In genomic region chr10:102408081-102408727, GRCh38 we compare ENCODE assay signal across 9 cellular contexts. TPM values are rescaled to one million over a fixed set of nuclear protein-coding genes. Genes with fewer than 3 reads are reported as not detected.
DNase-seq lines count a peak whose midpoint lies in the region; ATAC-seq, FAIRE-seq and TF ChIP-seq lines count a peak whose summit lies in the region.
"Had no signal": no experiment of that assay in that cellular context is flagged by ENCODE, and none has a peak within 500 bp of the region (broad histone marks: within the 10 kb centered on the region; RNA-seq: fewer than 3 reads in every experiment).

No MANE protein-coding gene starts in this region.

- DNase-seq in activated B cell treated with CpG ODN at 0.5 μM for 24 hours = no peak
- no peak for DNase-seq in foreskin keratinocyte
- DNase-seq in DMS79 (lab: John Stamatoyannopoulos, UW) = no peak
- no peak for DNase-seq in NCI-H2196 (lab: John Stamatoyannopoulos, UW; ENCODE audit: unreplicated experiment)
- DNase-seq in RCC 7860 (ENCODE audit: low spot score) = no peak

- no peak for FAIRE-seq in RCC 7860 (lab: Jason Lieb, UNC)
- FAIRE-seq: keratinocyte had no signal

- H3K27me3 ChIP-seq in foreskin keratinocyte (peaks cover 63% of the 10 kb centered on the region), skeletal muscle satellite cell (ENCODE audit: control insufficient read depth, insufficient read depth, low read length) (peaks cover 57% of the 10 kb centered on the region)

- H3K27me3 Mint-ChIP-seq in activated B cell treated with CpG ODN at 0.5 μM for 24 hours = peaks cover 39% of the 10 kb centered on the region

- no peak for ATAC-seq in activated B cell treated with CpG ODN at 0.5 μM for 24 hours (ENCODE audit: low read depth)
- ATAC-seq in foreskin keratinocyte = peak; percentile 21
- ATAC-seq in GM18858 (IDR thresholded peaks at IDR 0.05; ENCODE audit: unreplicated experiment) = no peak

- H3K9ac ChIP-seq in skeletal muscle satellite cell (ENCODE audit: low read depth, low read length) = no peak overlapping the region

- H3K4me1 ChIP-seq in HEK293 (ENCODE audit: control insufficient read depth, insufficient read depth, low read length) (no peaks in the 10 kb centered on the region; the same call in 1 of the 2 replicates), foreskin keratinocyte (no peaks in the 10 kb centered on the region), skeletal muscle satellite cell (ENCODE audit: control insufficient read depth, insufficient read depth, low read length) (peaks cover 12% of the 10 kb centered on the region)

- H3K9me3 ChIP-seq in HEK293 (ENCODE audit: control insufficient read depth, insufficient read depth, low read depth, low read length) (no peaks in the 10 kb centered on the region), skeletal muscle satellite cell (replicated peaks; ENCODE audit: low read length) (no peaks in the 10 kb centered on the region)

- no peaks in the 10 kb centered on the region for H3K36me3 ChIP-seq in HEK293 (ENCODE audit: control insufficient read depth in 2 of 2, insufficient read depth in 1 of 2, low read length in 2 of 2)
- no peaks in the 10 kb centered on the region for H3K36me3 ChIP-seq in skeletal muscle satellite cell (ENCODE audit: insufficient read depth, low read length)

- POLR2A ChIA-PET in HEK293 (lab: Yijun Ruan, JAX) (no interaction called here), activated B cell treated with CpG ODN at 0.5 μM for 24 hours (lab: Charles Lee) (interaction anchor here (6.7 to 15.2 kb wide), 2 partner anchors 12 to 14 kb away, joined by 179 to 305 read pairs; partner anchors contain the start of genes FBXL15 and NFKB2)

- intact Hi-C loops in activated B cell treated with CpG ODN at 0.5 μM for 24 hours (cut with micrococcal nuclease) = no loop called here

- CTCF ChIA-PET in HEK293 (lab: Yijun Ruan, JAX) = interaction anchor here (0.5 to 7.2 kb wide), 4 partner anchors 9 to 179 kb away, joined by 3 to 41 read pairs (median 4); no protein-coding TSS in a partner anchor
- CTCF ChIA-PET in activated B cell treated with CpG ODN at 0.5 μM for 24 hours (lab: Charles Lee) = no interaction called here

- H3K27ac ChIP-seq in HEK293 (ENCODE audit: extremely low read depth, low read depth, low read length) = no peak overlapping the region
- no peak overlapping the region for H3K27ac ChIP-seq in foreskin keratinocyte

- H3K9me3 Mint-ChIP-seq in activated B cell treated with CpG ODN at 0.5 μM for 24 hours = no peaks in the 10 kb centered on the region

- H3K4me1 Mint-ChIP-seq in activated B cell treated with CpG ODN at 0.5 μM for 24 hours = peaks cover 41% of the 10 kb centered on the region

- H3K4me2 ChIP-seq in skeletal muscle satellite cell (ENCODE audit: low read length) = peak overlapping the region; percentile 85

- peak overlapping the region; percentile 8 for H3K27ac Mint-ChIP-seq in activated B cell treated with CpG ODN at 0.5 μM for 24 hours

- peaks cover 12% of the 10 kb centered on the region for H3K36me3 Mint-ChIP-seq in activated B cell treated with CpG ODN at 0.5 μM for 24 hours (ENCODE audit: low read depth)

- H3K4me3 ChIP-seq in HEK293 (ENCODE audit: low read depth, low read length) = no peak overlapping the region
- peak overlapping the region; percentile 67 for H3K4me3 ChIP-seq in skeletal muscle satellite cell (ENCODE audit: low read length)

- peak overlapping the region; percentile 57 for H3K4me3 Mint-ChIP-seq in activated B cell treated with CpG ODN at 0.5 μM for 24 hours

- TF ChIP-seq CTCF in HEK293 (tag by site-specific recombination; IDR thresholded peaks at IDR 0.05) (no peak), activated B cell treated with CpG ODN at 0.5 μM for 24 hours (IDR thresholded peaks at IDR 0.05) (no peak), foreskin keratinocyte (conservative IDR thresholded peaks at IDR 0.05) (no peak)

TF ChIP-seq in HEK293, 187 proteins besides CTCF, POLR2A, EP300 and RAD21:
- TF ChIP-seq ZNF704 (tag by site-specific recombination; IDR thresholded peaks at IDR 0.05) (no peak), ZFP37 (tag by site-specific recombination; IDR thresholded peaks at IDR 0.05) (no peak), GLIS2 (tag by site-specific recombination; IDR thresholded peaks at IDR 0.05) (0 out of 2 replicates have a peak, but pooled peaks have one; percentile 40), KLF9 (tag by site-specific recombination; IDR thresholded peaks at IDR 0.05; ENCODE audit: low read depth) (peak; percentile 49), EGR2 (tag by site-specific recombination; IDR thresholded peaks at IDR 0.05; ENCODE audit: low read depth) (peak; percentile 5; the same call in 1 of the 2 replicates)

RNA-seq across cellular contexts. Expression of gene PSD, which starts 10.4 kb away (rescaled TPM):
- total RNA-seq in activated B cell treated with CpG ODN at 0.5 μM for 24 hours = 1.4 and 1.5 TPM in 2 replicates
- total RNA-seq in foreskin keratinocyte = 0.14 and 0.24 TPM in 2 replicates
- polyA plus RNA-seq in foreskin keratinocyte = 0.09 and 0.15 TPM in 2 replicates
- total RNA-seq in skeletal muscle satellite cell (2012; rRNA removed) = 0.87 and 5.8 TPM in 2 replicates

RNA-seq across cellular contexts. Expression of gene FBXL15, which starts 12.4 kb away (rescaled TPM):
- 15.7 and 18.9 TPM in 2 replicates for total RNA-seq in activated B cell treated with CpG ODN at 0.5 μM for 24 hours
- 5.5 and 5.9 TPM in 2 replicates for total RNA-seq in foreskin keratinocyte
- polyA plus RNA-seq in foreskin keratinocyte = 7.6 and 8.5 TPM in 2 replicates
- total RNA-seq in skeletal muscle satellite cell (2012; rRNA removed) = 9.2 and 11.9 TPM in 2 replicates

RNA-seq across cellular contexts. Expression of gene NFKB2, which starts 12.7 kb away (rescaled TPM):
- 550 and 622 TPM in 2 replicates for total RNA-seq in activated B cell treated with CpG ODN at 0.5 μM for 24 hours
- 35.5 and 40.2 TPM in 2 replicates for total RNA-seq in foreskin keratinocyte
- 33.3 and 34.9 TPM in 2 replicates for polyA plus RNA-seq in foreskin keratinocyte
- 26.6 and 27.1 TPM in 2 replicates for total RNA-seq in skeletal muscle satellite cell (2012; rRNA removed)

RNA-seq across cellular contexts. Expression of gene CUEDC2, which starts 24.2 kb away (rescaled TPM):
- 43.7 and 46.0 TPM in 2 replicates for total RNA-seq in activated B cell treated with CpG ODN at 0.5 μM for 24 hours
- 55.1 and 61.7 TPM in 2 replicates for total RNA-seq in foreskin keratinocyte
- 106 and 109 TPM in 2 replicates for polyA plus RNA-seq in foreskin keratinocyte
- 37.3 and 43.2 TPM in 2 replicates for total RNA-seq in skeletal muscle satellite cell (2012; rRNA removed)

RNA-seq across cellular contexts. Expression of gene C10orf95, which starts 43.1 kb away (rescaled TPM):
- total RNA-seq in activated B cell treated with CpG ODN at 0.5 μM for 24 hours = 0.35 and 0.51 TPM in 2 replicates
- total RNA-seq in foreskin keratinocyte = 0.48 and 0.49 TPM in 2 replicates
- 0.67 and 0.78 TPM in 2 replicates for polyA plus RNA-seq in foreskin keratinocyte
- total RNA-seq in skeletal muscle satellite cell (2012; rRNA removed) = not detected in 2 replicates

Comparison
In these comparisons a context has a peak if more than half of its experiments do, and no peak if none do; other contexts are left out.
1. RNA of gene NFKB2, which starts 12.7 kb away (total RNA-seq): 550 to 622 TPM in activated B cell treated with CpG ODN at 0.5 μM for 24 hours; 35.5 to 40.2 TPM in foreskin keratinocyte; every median in the first group is over 10 times any median in the second.